1 cellular context compared by ENCODE assay signal in genomic region chr14:61638595-61639391, GRCh38.
TF ChIP-seq lines count a peak whose summit lies in the region.

No MANE protein-coding gene starts in this region.

TF ChIP-seq in IMR-90, 13 proteins besides CTCF, POLR2A, EP300 and RAD21 (continued from another document):
- TF ChIP-seq NFE2L2 (IDR thresholded peaks at IDR 0.05; ENCODE audit: low read depth, low read length) (no peak), RFX5 (IDR thresholded peaks at IDR 0.05; ENCODE audit: low read depth, low read length) (no peak), MAZ (IDR thresholded peaks at IDR 0.05; ENCODE audit: borderline replicate concordance, low read depth, low read length) (no peak), SMC3 (IDR thresholded peaks at IDR 0.05; ENCODE audit: low read depth, low read length) (no peak), MAFK (IDR thresholded peaks at IDR 0.05; ENCODE audit: low read depth, low read length) (no peak), MXI1 (IDR thresholded peaks at IDR 0.05; ENCODE audit: borderline replicate concordance, low read depth, low read length) (no peak)
